ENCODE assay signal across 8 cellular contexts in the genomic region with DNA sequence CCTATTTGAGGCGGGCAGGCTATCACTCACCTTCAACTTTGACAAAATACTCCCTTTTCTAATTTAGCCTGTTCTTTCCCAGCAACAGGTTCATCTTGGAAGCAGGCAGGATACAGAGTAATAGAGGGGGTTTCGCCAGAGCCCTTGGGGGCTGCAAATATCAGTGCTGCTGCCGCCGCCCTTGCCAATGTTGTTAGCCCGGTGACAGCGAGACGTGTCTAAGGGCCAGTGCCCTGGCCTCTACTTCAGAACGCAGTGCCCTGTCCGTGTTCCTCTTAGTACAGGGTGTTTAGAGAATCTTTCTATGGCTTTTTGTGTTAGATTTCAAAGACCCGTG. TPM values are rescaled to one million over a fixed set of nuclear protein-coding genes. Genes with fewer than 3 reads are reported as not detected.
DNase-seq lines count a peak whose midpoint lies in the region; ATAC-seq and TF ChIP-seq lines count a peak whose summit lies in the region.

No MANE protein-coding gene starts in this region.

- H3K4me1 ChIP-seq in left ventricle myocardium inferior (peaks cover 79% of the 10 kb centered on the region), gastrocnemius medialis (peaks cover 38 to 52% of the 10 kb centered on the region in 2 donors)

- TF ChIP-seq CTCF in HL-60 (IDR thresholded peaks at IDR 0.05; ENCODE audit: insufficient read depth, low read length) (no peak), left ventricle myocardium inferior (IDR thresholded peaks at IDR 0.05; ENCODE audit: borderline replicate concordance) (no peak), gastrocnemius medialis (IDR thresholded peaks at IDR 0.05 in 4 of 5, conservative IDR thresholded peaks at IDR 0.05 in 1 of 5) (no peak)

- DNase-seq in AG08396 (ENCODE audit: low spot score): peak; percentile 11
- no peak for DNase-seq in HL-60 (ENCODE audit: low read depth in 1 of 2, low spot score in 1 of 2)
- DNase-seq in activated effector memory CD4-positive, alpha-beta T cell treated with Interleukin-2 at 50 U/mL for 16 hours: peak; percentile 12
- DNase-seq in left ventricle myocardium inferior: no peak
- DNase-seq in gastrocnemius medialis: peak; percentile 7 to 38
- no peak for DNase-seq in NK-92 treated with Interleukin-12 subunit alpha and Interleukin-12 subunit beta, amount 100 ng/mL, for 24 hours (lab: John Stamatoyannopoulos, UW)
- no peak for DNase-seq in NCI-H2227 treated with DMSO at 0.1 percent for 48 hours (lab: John Stamatoyannopoulos, UW)

- intact Hi-C loops in left ventricle myocardium inferior (cut with micrococcal nuclease) (no loop called here), gastrocnemius medialis (cut with DNase I; ENCODE audit: low total_unique reads) (loop anchor here (1.0 to 5.0 kb wide), 5 partner anchors 56 to 715 kb away; no protein-coding TSS in a partner anchor)

- H3K9me3 ChIP-seq in left ventricle myocardium inferior (replicated peaks) (no peaks in the 10 kb centered on the region), gastrocnemius medialis (no peaks in the 10 kb centered on the region)

- H3K36me3 ChIP-seq in left ventricle myocardium inferior (peaks cover 23% of the 10 kb centered on the region), gastrocnemius medialis (peaks cover 0 to 25% of the 10 kb centered on the region in 2 donors)

- H3K27ac ChIP-seq in HL-60 (replicated peaks) (peak overlapping the region; percentile 85), left ventricle myocardium inferior (replicated peaks) (peak overlapping the region; percentile 98), gastrocnemius medialis (peak overlapping the region; percentile 93 to 99 (median 96))

- H3K4me3 ChIP-seq in HL-60 (replicated peaks; ENCODE audit: insufficient read depth, low read length) (peak overlapping the region; percentile 81), left ventricle myocardium inferior (peak overlapping the region; percentile 94), gastrocnemius medialis (peak overlapping the region; percentile 84 to 97 (median 94))

- in situ Hi-C loops in gastrocnemius medialis (cut with MboI; ENCODE audit: low sequenced_read_pairs in 4 of 4): loop anchor here (10.0 to 25.0 kb wide), 3 partner anchors 110 to 340 kb away; no protein-coding TSS in a partner anchor

- ATAC-seq in gastrocnemius medialis (peak; percentile 16 to 32), HG03045 (IDR thresholded peaks at IDR 0.05; ENCODE audit: unreplicated experiment) (no peak)

- TF ChIP-seq POLR2A in gastrocnemius medialis (IDR thresholded peaks at IDR 0.05): no peak

- no peaks in the 10 kb centered on the region for H3K27me3 ChIP-seq in HL-60 (ENCODE audit: insufficient read depth, poor library complexity, severe bottlenecking)
- H3K27me3 ChIP-seq in left ventricle myocardium inferior (ENCODE audit: low read depth): no peaks in the 10 kb centered on the region
- no peaks in the 10 kb centered on the region for H3K27me3 ChIP-seq in gastrocnemius medialis

RNA-seq across cellular contexts. Expression of a gene that starts 0.7 kb away (rescaled TPM):
- total RNA-seq in left ventricle myocardium inferior (27.3 TPM), gastrocnemius medialis (10 to 100 TPM; 22.8 to 49.5 (median 32.4) TPM)

RNA-seq across cellular contexts. Expression of a gene that starts 1.2 kb away (rescaled TPM):
- total RNA-seq in left ventricle myocardium inferior: 104 TPM
- total RNA-seq in gastrocnemius medialis: 10 to 100 TPM; 44.4 to 94.7 (median 72.3) TPM

Comparison
In these comparisons a context has a peak if more than half of its experiments do, and no peak if none do; other contexts are left out.
1. DNase-seq: peak in AG08396 (single experiment), activated effector memory CD4-positive, alpha-beta T cell treated with Interleukin-2 at 50 U/mL for 16 hours (single experiment) and gastrocnemius medialis (2 of 2); none in HL-60 (0 of 2), left ventricle myocardium inferior (single experiment), NK-92 treated with Interleukin-12 subunit alpha and Interleukin-12 subunit beta, amount 100 ng/mL, for 24 hours (single experiment) and NCI-H2227 treated with DMSO at 0.1 percent for 48 hours (single experiment).
2. Peak in every context shown above with its lines, with median percentiles within 50 percentile points of each other: H3K27ac ChIP-seq and H3K4me3 ChIP-seq.